In the genomic region with DNA sequence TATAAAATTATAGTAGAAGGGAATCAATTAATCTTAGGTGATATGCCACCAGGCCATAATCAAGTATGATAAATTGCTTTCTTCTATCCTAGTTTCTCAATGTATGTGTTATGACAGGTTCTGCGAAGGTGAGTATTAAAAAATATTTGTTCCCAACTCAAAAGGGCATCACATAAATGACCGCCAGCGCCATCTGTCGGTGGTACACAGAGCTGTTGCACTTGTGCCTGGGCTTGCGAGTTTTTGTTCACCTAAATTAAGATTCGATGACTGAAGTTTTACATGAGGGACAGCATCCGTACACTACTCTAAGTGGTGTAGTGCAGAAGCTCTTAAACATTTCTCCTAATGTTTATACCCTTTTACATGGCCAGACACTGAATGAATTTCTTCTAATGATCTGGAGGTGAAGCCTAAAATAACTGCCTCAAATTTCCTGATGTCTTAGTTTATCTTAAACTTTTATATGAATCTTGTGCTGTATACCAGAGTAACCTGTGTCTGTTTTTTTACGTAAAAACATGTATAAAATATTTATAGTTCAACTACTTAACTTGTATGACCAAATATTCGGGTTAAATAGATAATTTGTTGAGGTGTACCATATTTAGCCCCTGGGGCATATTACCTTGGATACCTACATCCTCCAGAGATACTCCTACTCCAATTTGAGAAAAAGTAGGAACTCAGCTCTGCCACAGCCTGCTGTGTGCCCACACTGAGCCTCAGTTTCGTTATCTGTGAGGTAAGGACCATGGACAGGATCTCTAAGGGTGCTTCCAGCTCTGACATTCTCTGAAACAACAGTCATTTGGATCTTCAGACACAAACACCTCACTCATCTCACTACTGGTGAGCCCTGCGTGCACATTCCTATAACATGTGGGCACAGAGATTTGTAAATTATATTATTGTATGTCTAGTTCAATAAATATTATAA, we compare ENCODE assay signal across 8 cellular contexts.
DNase-seq lines count a peak whose midpoint lies in the region; ATAC-seq and TF ChIP-seq lines count a peak whose summit lies in the region.

No MANE protein-coding gene starts in this region.

- no peaks in the 10 kb centered on the region for H3K4me1 ChIP-seq in CD8-positive, alpha-beta memory T cell (ENCODE audit: insufficient read depth, low read length)

- no peaks in the 10 kb centered on the region for H3K36me3 ChIP-seq in WERI-Rb-1
- no peaks in the 10 kb centered on the region for H3K36me3 ChIP-seq in CD8-positive, alpha-beta memory T cell (ENCODE audit: insufficient read depth, low read length)

- H3K27ac Mint-ChIP-seq in activated naive CD4-positive, alpha-beta T cell treated with anti-CD3 and anti-CD28 coated beads, Interleukin-2, amount 10 ng/mL, durations not matched to agents 7 days and 5 days = no peak overlapping the region
- H3K27ac Mint-ChIP-seq in CD8-positive, alpha-beta memory T cell = no peak overlapping the region

- peak; percentile 22 for DNase-seq in activated naive CD4-positive, alpha-beta T cell treated with anti-CD3 and anti-CD28 coated beads, Interleukin-2, amount 10 ng/mL, durations not matched to agents 7 days and 5 days
- DNase-seq in activated naive CD4-positive, alpha-beta T cell (lab: John Stamatoyannopoulos, UW) = no peak
- peak; percentile 34 for DNase-seq in LNCaP clone FGC (ENCODE audit: low read depth)
- DNase-seq in WERI-Rb-1 = peak; percentile 58
- peak; percentile 30 to 92 (median 80) for DNase-seq in head of caudate nucleus
- DNase-seq in retina = peak; percentile 44
- DNase-seq in CD8-positive, alpha-beta memory T cell = no peak

- no peaks in the 10 kb centered on the region for H3K4me1 Mint-ChIP-seq in activated naive CD4-positive, alpha-beta T cell treated with anti-CD3 and anti-CD28 coated beads, Interleukin-2, amount 10 ng/mL, durations not matched to agents 7 days and 5 days
- H3K4me1 Mint-ChIP-seq in CD8-positive, alpha-beta memory T cell = no peaks in the 10 kb centered on the region

- ATAC-seq in GM19395 (IDR thresholded peaks at IDR 0.05; ENCODE audit: unreplicated experiment) = no peak

- no peak overlapping the region for H3K4me3 Mint-ChIP-seq in activated naive CD4-positive, alpha-beta T cell treated with anti-CD3 and anti-CD28 coated beads, Interleukin-2, amount 10 ng/mL, durations not matched to agents 7 days and 5 days
- H3K4me3 Mint-ChIP-seq in CD8-positive, alpha-beta memory T cell = no peak overlapping the region

- POLR2A ChIA-PET in CD8-positive, alpha-beta memory T cell (lab: Charles Lee) = no interaction called here

- no peaks in the 10 kb centered on the region for H3K9me3 Mint-ChIP-seq in activated naive CD4-positive, alpha-beta T cell treated with anti-CD3 and anti-CD28 coated beads, Interleukin-2, amount 10 ng/mL, durations not matched to agents 7 days and 5 days
- peaks cover 0 to 4% (median 0%) of the 10 kb centered on the region in 5 donors for H3K9me3 Mint-ChIP-seq in CD8-positive, alpha-beta memory T cell

- CTCF ChIA-PET in activated naive CD4-positive, alpha-beta T cell treated with anti-CD3 and anti-CD28 coated beads, Interleukin-2, amount 10 ng/mL, durations not matched to agents 7 days and 5 days (lab: Charles Lee) = no interaction called here
- CTCF ChIA-PET in CD8-positive, alpha-beta memory T cell (lab: Charles Lee) = no interaction called here

- H3K4me3 ChIP-seq in LNCaP clone FGC (ENCODE audit: low read depth, low read length) = no peak overlapping the region
- H3K4me3 ChIP-seq in WERI-Rb-1 (ENCODE audit: low read depth, low read length) = no peak overlapping the region
- no peak overlapping the region for H3K4me3 ChIP-seq in CD8-positive, alpha-beta memory T cell (ENCODE audit: low read length)

- H3K27me3 ChIP-seq in WERI-Rb-1 (ENCODE audit: insufficient read depth, low read depth, severe bottlenecking) = no peaks in the 10 kb centered on the region
- H3K27me3 ChIP-seq in CD8-positive, alpha-beta memory T cell (ENCODE audit: insufficient read depth, low read length, poor library complexity, severe bottlenecking) = no peaks in the 10 kb centered on the region

- no peaks in the 10 kb centered on the region for H3K36me3 Mint-ChIP-seq in activated naive CD4-positive, alpha-beta T cell treated with anti-CD3 and anti-CD28 coated beads, Interleukin-2, amount 10 ng/mL, durations not matched to agents 7 days and 5 days
- no peaks in the 10 kb centered on the region for H3K36me3 Mint-ChIP-seq in CD8-positive, alpha-beta memory T cell

- intact Hi-C loops in head of caudate nucleus (cut with DNase I) = loop anchor here (10.0 kb wide), 1 partner anchor 228 kb away; no protein-coding TSS in a partner anchor

- TF ChIP-seq CTCF in LNCaP clone FGC (IDR thresholded peaks at IDR 0.05; ENCODE audit: control insufficient read depth, extremely low read depth, insufficient read depth) (peak; percentile 92), WERI-Rb-1 (IDR thresholded peaks at IDR 0.05; ENCODE audit: low read depth, low read length) (peak; percentile 76)

- H3K9me3 ChIP-seq in WERI-Rb-1 (ENCODE audit: severe bottlenecking) = no peaks in the 10 kb centered on the region
- no peaks in the 10 kb centered on the region for H3K9me3 ChIP-seq in CD8-positive, alpha-beta memory T cell (ENCODE audit: low read length)

- H3K27me3 Mint-ChIP-seq in activated naive CD4-positive, alpha-beta T cell treated with anti-CD3 and anti-CD28 coated beads, Interleukin-2, amount 10 ng/mL, durations not matched to agents 7 days and 5 days = no peaks in the 10 kb centered on the region
- no peaks in the 10 kb centered on the region for H3K27me3 Mint-ChIP-seq in CD8-positive, alpha-beta memory T cell

- H3K27ac ChIP-seq in WERI-Rb-1 = no peak overlapping the region
- no peak overlapping the region for H3K27ac ChIP-seq in CD8-positive, alpha-beta memory T cell (ENCODE audit: low read depth, low read length)

Comparison
In these comparisons a context has a peak if more than half of its experiments do, and no peak if none do; other contexts are left out.
1. DNase-seq: peak in activated naive CD4-positive, alpha-beta T cell treated with anti-CD3 and anti-CD28 coated beads, Interleukin-2, amount 10 ng/mL, durations not matched to agents 7 days and 5 days (single experiment), LNCaP clone FGC (single experiment), WERI-Rb-1 (single experiment), head of caudate nucleus (42 of 42) and retina (single experiment); none in activated naive CD4-positive, alpha-beta T cell (0 of 4) and CD8-positive, alpha-beta memory T cell (0 of 5).